1 cellular context compared by ENCODE assay signal in genomic region chr21:43659136-43660000, GRCh38.
TF ChIP-seq lines count a peak whose summit lies in the region.

Gene HSF2BP (minus strand): TSS chr21:43659488. CDS start chr21:43658096, 1,392 bp downstream.
Gene RRP1B (plus strand): TSS chr21:43659560. CDS start chr21:43659665, 105 bp downstream.

TF ChIP-seq in K562, 482 proteins besides CTCF, POLR2A, EP300 and RAD21 (continued from another document and continues in another):
- peak; percentile 35 for TF ChIP-seq BRD9 (IDR thresholded peaks at IDR 0.05; ENCODE audit: low read depth, partially characterized antibody)
- TF ChIP-seq ZKSCAN1 (IDR thresholded peaks at IDR 0.05; ENCODE audit: low read depth, low read length): peak; percentile 73
- TF ChIP-seq ZNF280A (IDR thresholded peaks at IDR 0.05; ENCODE audit: low read depth, partially characterized antibody): no peak
- TF ChIP-seq DNMT1 (IDR thresholded peaks at IDR 0.05): no peak
- TF ChIP-seq RBM34 (IDR thresholded peaks at IDR 0.05; ENCODE audit: borderline replicate concordance, insufficient read depth, low read length): no peak
- TF ChIP-seq BACH1 (tag; IDR thresholded peaks at IDR 0.05): no peak
- no peak for TF ChIP-seq MBD2 (IDR thresholded peaks at IDR 0.05; ENCODE audit: borderline replicate concordance, low read depth)
- TF ChIP-seq PTRF (tag; IDR thresholded peaks at IDR 0.05): no peak
- TF ChIP-seq CBX2 (IDR thresholded peaks at IDR 0.05; ENCODE audit: insufficient read depth, low read length, poor library complexity, severe bottlenecking): no peak
- TF ChIP-seq ZNF407 (IDR thresholded peaks at IDR 0.05; ENCODE audit: low read depth): no peak
- TF ChIP-seq ZNF655 (CRISPR knock-in tag; IDR thresholded peaks at IDR 0.05): no peak
- 0 out of 2 replicates have a peak, but pooled peaks have one; percentile 45 for TF ChIP-seq PHB (CRISPR knock-in tag; IDR thresholded peaks at IDR 0.05)
- no peak for TF ChIP-seq SMARCA4 (IDR thresholded peaks at IDR 0.05)
- no peak for TF ChIP-seq CHD4 (IDR thresholded peaks at IDR 0.05; ENCODE audit: insufficient read depth, insufficient replicate concordance, low read depth, low read length, poor library complexity, severe bottlenecking)
- peak; percentile 96 for TF ChIP-seq MBD1 (CRISPR knock-in tag; IDR thresholded peaks at IDR 0.05)
- no peak for TF ChIP-seq IFI16 (CRISPR knock-in tag; IDR thresholded peaks at IDR 0.05)
- TF ChIP-seq ZBED1 (IDR thresholded peaks at IDR 0.05): peak; percentile 33; the same call in 1 of the 2 replicates
- peak; percentile 67; the same call in 1 of the 2 replicates for TF ChIP-seq HLTF (IDR thresholded peaks at IDR 0.05)
- no peak for TF ChIP-seq MCM5 (IDR thresholded peaks at IDR 0.05; ENCODE audit: low read depth)
- TF ChIP-seq HNRNPK (IDR thresholded peaks at IDR 0.05; ENCODE audit: low read depth, low read length, poor library complexity, severe bottlenecking): no peak
- TF ChIP-seq ZBTB33 (CRISPR knock-in tag; IDR thresholded peaks at IDR 0.05): peak; percentile 100
- TF ChIP-seq ATF1 (CRISPR knock-in tag; IDR thresholded peaks at IDR 0.05): peak; percentile 92
- TF ChIP-seq ATF1 (tag; IDR thresholded peaks at IDR 0.05): peak; percentile 99
- TF ChIP-seq ZFPM2 (CRISPR knock-in tag; IDR thresholded peaks at IDR 0.05): no peak
- TF ChIP-seq ZNF512 (tag; IDR thresholded peaks at IDR 0.05): no peak
- no peak for TF ChIP-seq ASH1L (IDR thresholded peaks at IDR 0.05; ENCODE audit: borderline replicate concordance, low read depth, partially characterized antibody)
- peak; percentile 91; the same call in 1 of the 2 replicates for TF ChIP-seq ATF6 (CRISPR knock-in tag; IDR thresholded peaks at IDR 0.05)
- peak; percentile 48; the same call in 1 of the 2 replicates for TF ChIP-seq MEF2D (tag; conservative IDR thresholded peaks at IDR 0.05; ENCODE audit: low read depth)
- TF ChIP-seq U2AF1 (optimal IDR thresholded peaks at IDR 0.05; ENCODE audit: low read depth, low read length): no peak
- TF ChIP-seq ELK1 (CRISPR knock-in tag; IDR thresholded peaks at IDR 0.05): no peak
- TF ChIP-seq CLOCK (CRISPR knock-in tag; IDR thresholded peaks at IDR 0.05; ENCODE audit: borderline replicate concordance): no peak
- peak; percentile 80 for TF ChIP-seq KLF1 (tag; IDR thresholded peaks at IDR 0.05)
- no peak for TF ChIP-seq SRSF3 (IDR thresholded peaks at IDR 0.05; ENCODE audit: insufficient read depth, low read length)
